Comparison of ENCODE assay signal across 11 cellular contexts in the genomic region with DNA sequence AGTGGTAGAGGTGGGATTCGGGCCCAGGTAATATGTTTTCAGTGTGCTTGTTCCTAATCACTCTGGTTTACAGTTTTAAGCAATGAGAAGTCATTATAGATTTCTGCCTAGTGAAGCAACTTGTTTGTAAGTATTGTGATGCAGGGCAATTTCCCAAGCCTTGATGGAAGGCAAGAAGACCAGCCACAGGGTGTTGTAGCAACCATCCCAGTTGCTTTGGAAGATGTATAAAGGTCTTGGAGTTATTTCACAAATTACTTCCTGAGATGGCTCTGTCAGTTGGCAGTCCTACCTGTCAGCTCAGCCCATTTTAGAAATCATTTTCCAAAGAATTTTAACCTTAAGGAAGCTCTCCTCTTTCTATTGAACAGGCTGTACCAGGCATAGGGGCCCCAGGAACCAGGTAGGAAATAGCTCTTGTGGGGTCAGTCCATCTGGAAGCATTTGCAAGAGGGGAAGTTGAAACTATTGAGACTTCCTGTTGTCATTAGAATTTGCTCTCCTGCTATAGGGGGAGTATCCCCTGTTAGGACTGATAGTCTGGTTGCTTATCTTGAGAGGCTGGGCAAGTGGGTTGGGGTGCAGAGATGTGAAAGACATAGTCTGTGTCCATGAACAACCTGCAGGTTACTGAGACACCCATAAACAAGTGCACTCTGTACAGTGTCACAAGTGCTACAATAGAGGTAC. TPM values are rescaled to one million over a fixed set of nuclear protein-coding genes. Genes with fewer than 3 reads are reported as not detected.
A peak's percentile ranks its signal among the peaks of the same experiment; 100 is the strongest.
DNase-seq lines count a peak whose midpoint lies in the region; ATAC-seq, FAIRE-seq and TF ChIP-seq lines count a peak whose summit lies in the region.
"Had no signal": no experiment of that assay in that cellular context is flagged by ENCODE, and none has a peak within 500 bp of the region (broad histone marks: within the 10 kb centered on the region; RNA-seq: fewer than 3 reads in every experiment).

No MANE protein-coding gene starts in this region.

- intact Hi-C loops in Panc1 (cut with micrococcal nuclease; ENCODE audit: unreplicated experiment) (no loop called here), HepG2 (cut with micrococcal nuclease; ENCODE audit: unreplicated experiment) (no loop called here)

- TF ChIP-seq EP300 in HepG2 (IDR thresholded peaks at IDR 0.05; ENCODE audit: low read depth in 2 of 2, low read length in 2 of 2) (no peak), HepG2 (CRISPR knock-in tag; IDR thresholded peaks at IDR 0.05; ENCODE audit: borderline replicate concordance) (no peak)

- no peaks in the 10 kb centered on the region for H3K9me3 Mint-ChIP-seq in naive B cell

- H3K36me3 Mint-ChIP-seq in naive B cell, result no peaks in the 10 kb centered on the region

- H3K4me3 ChIP-seq in Panc1 (ENCODE audit: low read depth in 2 of 2, low read length in 2 of 2) (no peak overlapping the region), HepG2 (replicated peaks in 1 of 3; ENCODE audit: insufficient read depth in 1 of 3, low read depth in 2 of 3, low read length in 3 of 3) (no peak overlapping the region)
- H3K4me3 ChIP-seq: MG63 had no signal

- 96% methylated on average over 1 of the region's 1 CpG for WGBS in HepG2 (ENCODE audit: low lambda C conversion rate)

- peaks cover 57 to 83% (median 68%) of the 10 kb centered on the region in 3 donors for H3K4me1 Mint-ChIP-seq in naive B cell

- CTCF ChIA-PET in Panc1 (lab: Charles Lee), result no interaction called here
- CTCF ChIA-PET in HepG2 (lab: Yijun Ruan, JAX; ENCODE audit: low intra/inter-chr PET ratio, low total read pairs), result no interaction called here

- no peak for TF ChIP-seq POLR2A in GM12892 (IDR thresholded peaks at IDR 0.05; ENCODE audit: low read depth, low read length)
- no peak for TF ChIP-seq POLR2A in HepG2 (IDR thresholded peaks at IDR 0.05; ENCODE audit: insufficient read depth in 1 of 2, low read depth in 2 of 2, low read length in 2 of 2)

- H3K27ac ChIP-seq in Panc1 (ENCODE audit: low read length) (0 out of 2 replicates have a peak overlapping the region, but pooled peaks have one; percentile 5), HepG2 (ENCODE audit: extremely low read length, insufficient read depth, low read length) (no peak overlapping the region)

- in situ Hi-C loops in Panc1 (cut with HindIII; ENCODE audit: low pct_unique_long_range_greater_than_20kb, low sequenced_read_pairs), result loop anchor here (10.0 kb wide), 1 partner anchor 61 kb away; no protein-coding TSS in a partner anchor
- in situ Hi-C loops in HepG2 (cut with HindIII; ENCODE audit: extremely low pct_ligation_motif_present, low pct_unique_long_range_greater_than_20kb), result no loop called here

- BruUV-seq in Panc1 (replicated peaks; lab: Mats Ljungman, UMichigan), result no TSS peak
- BruUV-seq in HepG2 (replicated peaks; lab: Mats Ljungman, UMichigan), result no TSS peak

- TF ChIP-seq CTCF in Panc1 (IDR thresholded peaks at IDR 0.05) (no peak), HepG2 (CRISPR knock-in tag; IDR thresholded peaks at IDR 0.05) (no peak)

- peak overlapping the region; percentile 4 to 90 (median 79) for H3K4me3 Mint-ChIP-seq in naive B cell

- POLR2A ChIA-PET in Panc1 (lab: Charles Lee) (interaction anchor here (0.6 kb wide), 1 partner anchor 63 kb away, joined by 3 read pairs; the partner anchor contains the start of gene RHOG), HepG2 (lab: Yijun Ruan, JAX) (no interaction called here)

- H3K4me1 ChIP-seq in Panc1 (ENCODE audit: control insufficient read depth, insufficient read depth, low read length) (peaks cover 43% of the 10 kb centered on the region), HepG2 (ENCODE audit: insufficient read depth, low read length) (peaks cover 72% of the 10 kb centered on the region)

- no peak overlapping the region for H2AFZ ChIP-seq in HepG2 (ENCODE audit: low read length)

- H3K27me3 ChIP-seq in Panc1 (ENCODE audit: control insufficient read depth, insufficient read depth, low read length) (no peaks in the 10 kb centered on the region), HepG2 (ENCODE audit: control insufficient read depth in 1 of 2, insufficient read depth in 2 of 2, low read length in 2 of 2) (no peaks in the 10 kb centered on the region)
- H3K27me3 ChIP-seq: MG63 had no signal

- no peak for DNase-seq in GM12892 (ENCODE audit: insufficient read length)
- DNase-seq in Panc1 (ENCODE audit: low read depth, low spot score), result no peak
- DNase-seq in naive B cell, result peak; percentile 48
- DNase-seq in central memory CD4-positive, alpha-beta T cell, result no peak
- no peak for DNase-seq in cerebellar nuclear complex (lab: John Stamatoyannopoulos, UW)
- no peak for DNase-seq in NCI-H2107 (lab: John Stamatoyannopoulos, UW)
- no peak for DNase-seq in HepG2 (ENCODE audit: low spot score)
- DNase-seq: MG63 had no signal

- peaks cover 50% of the 10 kb centered on the region for H3K79me2 ChIP-seq in HepG2 (ENCODE audit: insufficient read depth, low read length)

- FAIRE-seq in GM12892 (lab: Jason Lieb, UNC), result peak; percentile 85
- FAIRE-seq in HepG2 (lab: Jason Lieb, UNC), result no peak
- FAIRE-seq: colon had no signal

- no peaks in the 10 kb centered on the region for H3K36me3 ChIP-seq in Panc1 (ENCODE audit: control insufficient read depth, insufficient read depth, low read length)
- no peaks in the 10 kb centered on the region for H3K36me3 ChIP-seq in HepG2 (replicated peaks in 1 of 2; ENCODE audit: control insufficient read depth in 1 of 2, insufficient read depth in 2 of 2, low read length in 2 of 2)
- H3K36me3 ChIP-seq: MG63 had no signal

- no peak overlapping the region for H3K9ac ChIP-seq in HepG2 (ENCODE audit: insufficient read depth, low read depth, low read length)

- no peak for TF ChIP-seq RAD21 in HepG2 (CRISPR knock-in tag; IDR thresholded peaks at IDR 0.05)

- no peaks in the 10 kb centered on the region for H4K20me1 ChIP-seq in HepG2 (ENCODE audit: insufficient read depth, low read length)

- H3K27ac Mint-ChIP-seq in naive B cell, result peak overlapping the region; percentile 71 to 96 (median 86)

- H3K4me2 ChIP-seq in HepG2 (ENCODE audit: low read depth, low read length), result no peak overlapping the region

- H3K9me3 ChIP-seq in Panc1 (ENCODE audit: control insufficient read depth, insufficient read depth, low read depth, low read length) (no peaks in the 10 kb centered on the region), HepG2 (ENCODE audit: low read length) (no peaks in the 10 kb centered on the region)
- H3K9me3 ChIP-seq: MG63 had no signal

- H3K27me3 Mint-ChIP-seq in naive B cell, result no peaks in the 10 kb centered on the region

- peak; percentile 34 for ATAC-seq in HG02798 (IDR thresholded peaks at IDR 0.05; ENCODE audit: poor library complexity, unreplicated experiment)
- no peak for ATAC-seq in Panc1
- ATAC-seq in naive B cell (ENCODE audit: low read depth in 2 of 2), result peak; percentile 86 to 92
- no peak for ATAC-seq in HepG2
- ATAC-seq: Right ventricle myocardium inferior had no signal

TF ChIP-seq in HepG2, 621 proteins besides CTCF, POLR2A, EP300 and RAD21:
- TF ChIP-seq ZNF839 (CRISPR knock-in tag; IDR thresholded peaks at IDR 0.05; ENCODE audit: borderline replicate concordance) (no peak), NR2C2 (CRISPR knock-in tag; IDR thresholded peaks at IDR 0.05; ENCODE audit: borderline replicate concordance) (no peak)

RNA-seq across cellular contexts. Expression of gene STIM1, which starts 47.9 kb away (rescaled TPM):
- polyA plus RNA-seq in GM12892 (2012; ENCODE audit: missing spikeins), result 25.2 TPM
- total RNA-seq in Panc1 (2021; ENCODE audit: unreplicated experiment) (93.6 TPM), HepG2 (2016; rRNA removed; fragmentation: Illumina TruSeq; extraction: Trizol) (16.3 and 19.2 TPM in 2 replicates)
- 82.7 TPM for polyA plus RNA-seq in Panc1 (2012; ENCODE audit: insufficient read length)
- polyA plus RNA-seq in naive B cell (ENCODE audit: low read depth in 6 of 6) (10 to 100 TPM; 29.1 to 51.9 (median 35.0) TPM), HepG2 (2011; rRNA removed) (28.5 and 33.3 TPM in 2 replicates)
- 4.1 and 5.8 TPM in 2 replicates for total RNA-seq in HepG2 (2016; cell fraction: cytosol; rRNA removed; fragmentation: Illumina TruSeq; extraction: Trizol; ENCODE audit: low read depth)
- 10.3 and 20.0 TPM in 2 replicates for total RNA-seq in HepG2 (2016; cell fraction: insoluble cytoplasmic fraction; rRNA removed; fragmentation: Illumina TruSeq; extraction: Trizol)
- total RNA-seq in HepG2 (2016; cell fraction: membrane; rRNA removed; fragmentation: Illumina TruSeq; extraction: Trizol), result 9.1 and 11.2 TPM in 2 replicates
- total RNA-seq in HepG2 (2016; cell fraction: nucleus; rRNA removed; fragmentation: Illumina TruSeq; extraction: Trizol), result 32.4 and 32.5 TPM in 2 replicates
- 25.0 and 31.9 TPM in 2 replicates for polyA plus RNA-seq in HepG2 (2011; cell fraction: cytosol; rRNA removed)
- polyA plus RNA-seq in HepG2 (2011; cell fraction: nucleus; rRNA removed), result 53.3 and 57.1 TPM in 2 replicates
- 41.4 and 42.4 TPM in 2 replicates for polyA plus RNA-seq in HepG2 (2012)
- 2.6 TPM in 2 replicates for polyA plus RNA-seq in HepG2 (2016; cell fraction: cytosol; fragmentation: Illumina TruSeq; extraction: Trizol; ENCODE audit: low read depth)
- 10.3 and 12.6 TPM in 2 replicates for polyA plus RNA-seq in HepG2 (2016; cell fraction: insoluble cytoplasmic fraction; fragmentation: Illumina TruSeq; extraction: Trizol; ENCODE audit: low read depth)
- 7.0 and 7.4 TPM in 2 replicates for polyA plus RNA-seq in HepG2 (2016; cell fraction: membrane; fragmentation: Illumina TruSeq; extraction: Trizol; ENCODE audit: low read depth)
- 37.7 and 37.8 TPM in 2 replicates for polyA plus RNA-seq in HepG2 (2016; cell fraction: nucleus; fragmentation: Illumina TruSeq; extraction: Trizol; ENCODE audit: insufficient read depth, low read depth)
- polyA minus RNA-seq in HepG2 (2011; rRNA and poly(A)+ RNA removed; ENCODE audit: low replicate concordance), result 46.4 and 107 TPM in 2 replicates
- 35.8 and 57.5 TPM in 2 replicates for polyA minus RNA-seq in HepG2 (2011; cell fraction: cytosol; rRNA and poly(A)+ RNA removed)
- 43.4 and 64.5 TPM in 2 replicates for polyA minus RNA-seq in HepG2 (2011; cell fraction: nucleus; rRNA and poly(A)+ RNA removed)

Comparison
In these comparisons a context has a peak if more than half of its experiments do, and no peak if none do; other contexts are left out.
1. ATAC-seq: peak in HG02798 (single experiment) and naive B cell (2 of 2); none in Panc1 (single experiment) and HepG2 (single experiment).